Comparison of ENCODE assay signal across 1 cellular context in the genomic region with DNA sequence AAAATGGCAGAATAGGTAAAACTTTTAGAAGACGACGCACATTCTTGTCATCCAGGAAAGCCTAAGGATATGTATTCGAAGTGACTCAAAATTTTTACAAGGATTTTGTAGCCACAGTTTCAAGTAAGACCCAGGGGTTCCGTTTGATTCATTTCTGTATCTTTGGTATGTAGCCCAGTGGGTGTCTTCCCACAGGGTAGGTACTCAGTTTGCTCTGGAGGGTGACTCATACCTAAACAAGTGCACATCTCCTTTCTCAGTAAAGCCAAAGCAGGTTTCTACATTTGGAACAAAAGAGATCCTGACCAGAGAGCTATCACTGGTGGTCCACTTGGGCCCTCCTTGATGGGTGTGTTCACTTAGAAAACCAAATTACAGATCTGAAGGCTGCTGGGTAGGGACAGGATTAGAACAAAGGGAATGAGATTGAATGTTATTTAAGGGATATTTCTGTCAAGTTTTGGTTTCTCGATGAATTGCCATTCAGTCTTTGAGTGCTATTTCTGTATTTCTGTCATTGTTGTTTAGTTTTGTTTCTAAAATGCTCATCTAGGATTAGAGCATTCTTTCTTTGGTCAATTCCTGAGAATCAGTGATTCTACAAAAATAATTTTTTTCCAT.
TF ChIP-seq lines count a peak whose summit lies in the region.

No MANE protein-coding gene starts in this region.

TF ChIP-seq in GM12878, 131 proteins besides CTCF, POLR2A, EP300 and RAD21 (continued from another document):
- TF ChIP-seq JUND (IDR thresholded peaks at IDR 0.05; ENCODE audit: low read depth, low read length) (peak; percentile 69; the same call in 1 of the 2 replicates), ZSCAN29 (IDR thresholded peaks at IDR 0.05) (no peak), BACH1 (IDR thresholded peaks at IDR 0.05; ENCODE audit: borderline replicate concordance) (peak; percentile 37; the same call in 1 of the 2 replicates), STAT3 (IDR thresholded peaks at IDR 0.05; ENCODE audit: low read depth, low read length) (0 out of 2 replicates have a peak, but pooled peaks have one; percentile 47), MYC (IDR thresholded peaks at IDR 0.05; ENCODE audit: insufficient read depth, insufficient read length, insufficient replicate concordance, low read length, severe bottlenecking) (no peak), MXI1 (IDR thresholded peaks at IDR 0.05; ENCODE audit: low read depth, low read length) (no peak)
- TF ChIP-seq, protein P1, sequence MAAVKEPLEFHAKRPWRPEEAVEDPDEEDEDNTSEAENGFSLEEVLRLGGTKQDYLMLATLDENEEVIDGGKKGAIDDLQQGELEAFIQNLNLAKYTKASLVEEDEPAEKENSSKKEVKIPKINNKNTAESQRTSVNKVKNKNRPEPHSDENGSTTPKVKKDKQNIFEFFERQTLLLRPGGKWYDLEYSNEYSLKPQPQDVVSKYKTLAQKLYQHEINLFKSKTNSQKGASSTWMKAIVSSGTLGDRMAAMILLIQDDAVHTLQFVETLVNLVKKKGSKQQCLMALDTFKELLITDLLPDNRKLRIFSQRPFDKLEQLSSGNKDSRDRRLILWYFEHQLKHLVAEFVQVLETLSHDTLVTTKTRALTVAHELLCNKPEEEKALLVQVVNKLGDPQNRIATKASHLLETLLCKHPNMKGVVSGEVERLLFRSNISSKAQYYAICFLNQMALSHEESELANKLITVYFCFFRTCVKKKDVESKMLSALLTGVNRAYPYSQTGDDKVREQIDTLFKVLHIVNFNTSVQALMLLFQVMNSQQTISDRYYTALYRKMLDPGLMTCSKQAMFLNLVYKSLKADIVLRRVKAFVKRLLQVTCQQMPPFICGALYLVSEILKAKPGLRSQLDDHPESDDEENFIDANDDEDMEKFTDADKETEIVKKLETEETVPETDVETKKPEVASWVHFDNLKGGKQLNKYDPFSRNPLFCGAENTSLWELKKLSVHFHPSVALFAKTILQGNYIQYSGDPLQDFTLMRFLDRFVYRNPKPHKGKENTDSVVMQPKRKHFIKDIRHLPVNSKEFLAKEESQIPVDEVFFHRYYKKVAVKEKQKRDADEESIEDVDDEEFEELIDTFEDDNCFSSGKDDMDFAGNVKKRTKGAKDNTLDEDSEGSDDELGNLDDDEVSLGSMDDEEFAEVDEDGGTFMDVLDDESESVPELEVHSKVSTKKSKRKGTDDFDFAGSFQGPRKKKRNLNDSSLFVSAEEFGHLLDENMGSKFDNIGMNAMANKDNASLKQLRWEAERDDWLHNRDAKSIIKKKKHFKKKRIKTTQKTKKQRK (IDR thresholded peaks at IDR 0.05; ENCODE audit: low read depth, low read length): no peak
- TF ChIP-seq, protein P2, sequence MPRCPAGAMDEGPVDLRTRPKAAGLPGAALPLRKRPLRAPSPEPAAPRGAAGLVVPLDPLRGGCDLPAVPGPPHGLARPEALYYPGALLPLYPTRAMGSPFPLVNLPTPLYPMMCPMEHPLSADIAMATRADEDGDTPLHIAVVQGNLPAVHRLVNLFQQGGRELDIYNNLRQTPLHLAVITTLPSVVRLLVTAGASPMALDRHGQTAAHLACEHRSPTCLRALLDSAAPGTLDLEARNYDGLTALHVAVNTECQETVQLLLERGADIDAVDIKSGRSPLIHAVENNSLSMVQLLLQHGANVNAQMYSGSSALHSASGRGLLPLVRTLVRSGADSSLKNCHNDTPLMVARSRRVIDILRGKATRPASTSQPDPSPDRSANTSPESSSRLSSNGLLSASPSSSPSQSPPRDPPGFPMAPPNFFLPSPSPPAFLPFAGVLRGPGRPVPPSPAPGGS (IDR thresholded peaks at IDR 0.05; ENCODE audit: borderline replicate concordance, insufficient read depth, low read depth, low read length, poor library complexity, severe bottlenecking): no peak
